8 cellular contexts compared by ENCODE assay signal in genomic region chr20:48826064-48826463, GRCh38. TPM values are rescaled to one million over a fixed set of nuclear protein-coding genes. Genes with fewer than 3 reads are reported as not detected.
DNase-seq lines count a peak whose midpoint lies in the region; ATAC-seq and TF ChIP-seq lines count a peak whose summit lies in the region.

No MANE protein-coding gene starts in this region.

- peak overlapping the region; percentile 68 for H3K27ac ChIP-seq in effector memory CD4-positive, alpha-beta T cell (ENCODE audit: insufficient read depth, low read length, poor library complexity, severe bottlenecking)

- no peaks in the 10 kb centered on the region for H3K36me3 Mint-ChIP-seq in Caco-2 (ENCODE audit: insufficient read depth, unreplicated experiment)

- POLR2A ChIA-PET in Caco-2 (lab: Charles Lee), result no interaction called here

- H3K4me1 ChIP-seq in Caco-2 (peaks cover 13% of the 10 kb centered on the region), neuron (ENCODE audit: insufficient read depth, low read length) (peaks cover 29% of the 10 kb centered on the region)
- H3K4me1 ChIP-seq in effector memory CD4-positive, alpha-beta T cell (ENCODE audit: control insufficient read depth, insufficient read depth, low read length, poor library complexity, severe bottlenecking), result peaks cover 39% of the 10 kb centered on the region

- no peaks in the 10 kb centered on the region for H3K9me3 Mint-ChIP-seq in Caco-2 (ENCODE audit: unreplicated experiment)

- H3K27me3 Mint-ChIP-seq in Caco-2 (ENCODE audit: insufficient read depth, unreplicated experiment), result peaks cover 3% of the 10 kb centered on the region

- H3K4me3 ChIP-seq in Caco-2 (ENCODE audit: low read depth, low read length) (no peak overlapping the region), neuron (ENCODE audit: low read length) (peak overlapping the region; percentile 78)
- peak overlapping the region; percentile 89 for H3K4me3 ChIP-seq in effector memory CD4-positive, alpha-beta T cell (ENCODE audit: insufficient read depth, low read depth, low read length, poor library complexity, severe bottlenecking)

- TF ChIP-seq CTCF in Caco-2 (IDR thresholded peaks at IDR 0.05; ENCODE audit: insufficient read depth in 1 of 2, low read depth in 1 of 2, low read length in 1 of 2, severe bottlenecking in 1 of 2, unreplicated experiment in 1 of 2) (no peak), GM10266 (IDR thresholded peaks at IDR 0.05; ENCODE audit: control insufficient read depth, insufficient read depth, low read depth, missing control alignments) (no peak)

- no peak overlapping the region for H3K27ac Mint-ChIP-seq in Caco-2 (ENCODE audit: unreplicated experiment)

- H3K9me3 ChIP-seq in Caco-2 (no peaks in the 10 kb centered on the region), neuron (ENCODE audit: low read length) (no peaks in the 10 kb centered on the region)
- no peaks in the 10 kb centered on the region for H3K9me3 ChIP-seq in effector memory CD4-positive, alpha-beta T cell (ENCODE audit: control insufficient read depth, low read length)

- no TSS peak for BruUV-seq in Caco-2 (replicated peaks; lab: Mats Ljungman, UMichigan)

- H3K4me3 Mint-ChIP-seq in Caco-2 (ENCODE audit: unreplicated experiment), result peak overlapping the region; percentile 40

- H3K4me1 Mint-ChIP-seq in Caco-2 (ENCODE audit: low read depth, unreplicated experiment), result peaks cover 9% of the 10 kb centered on the region

- H3K36me3 ChIP-seq in Caco-2 (ENCODE audit: control insufficient read depth, insufficient read depth, low read length) (no peaks in the 10 kb centered on the region), neuron (ENCODE audit: insufficient read depth, low read length) (peaks cover 8% of the 10 kb centered on the region)
- H3K36me3 ChIP-seq in effector memory CD4-positive, alpha-beta T cell (ENCODE audit: control insufficient read depth, insufficient read depth, low read length), result no peaks in the 10 kb centered on the region

- CTCF ChIA-PET in Caco-2 (lab: Charles Lee), result interaction anchor here (3.7 kb wide), 1 partner anchor 168 kb away, joined by 18 read pairs; no protein-coding TSS in a partner anchor

- intact Hi-C loops in Caco-2 (cut with micrococcal nuclease; ENCODE audit: unreplicated experiment), result no loop called here

- H3K27me3 ChIP-seq in Caco-2 (replicated peaks; ENCODE audit: control insufficient read depth, insufficient read depth, low read length) (0 out of 2 replicates have a peak, but pooled peaks cover 4% of the 10 kb centered on the region), neuron (ENCODE audit: insufficient read depth, low read length) (no peaks in the 10 kb centered on the region)
- H3K27me3 ChIP-seq in effector memory CD4-positive, alpha-beta T cell (replicated peaks; ENCODE audit: control insufficient read depth, insufficient read depth, low read length, poor library complexity, severe bottlenecking), result no peaks in the 10 kb centered on the region

- no peak overlapping the region for H2AFZ ChIP-seq in neuron (ENCODE audit: low read depth, low read length)

- DNase-seq in Caco-2, result no peak
- DNase-seq in NCI-H82 treated with DMSO at 0.1 percent for 48 hours (lab: John Stamatoyannopoulos, UW; ENCODE audit: unreplicated experiment), result peak; percentile 84
- no peak for DNase-seq in effector memory CD4-positive, alpha-beta T cell
- DNase-seq in amniotic stem cell (lab: John Stamatoyannopoulos, UW), result no peak
- no peak for DNase-seq in GM10266 (ENCODE audit: extremely low spot score)

- ATAC-seq in HG03045 (IDR thresholded peaks at IDR 0.05; ENCODE audit: unreplicated experiment) (no peak), GM18867 (IDR thresholded peaks at IDR 0.05; ENCODE audit: unreplicated experiment) (no peak)

RNA-seq across cellular contexts. Expression of gene PREX1, which starts 1.7 kb away (rescaled TPM):
- total RNA-seq in Caco-2 (2022), result 7.7 and 9.5 TPM in 2 replicates
